ENCODE assay signal across 14 cellular contexts in genomic region chr5:91373016-91373415, GRCh38. TPM values are rescaled to one million over a fixed set of nuclear protein-coding genes. Genes with fewer than 3 reads are reported as not detected.
A peak's percentile ranks its signal among the peaks of the same experiment; 100 is the strongest.
DNase-seq lines count a peak whose midpoint lies in the region; ATAC-seq and TF ChIP-seq lines count a peak whose summit lies in the region.
"Had no signal": no experiment of that assay in that cellular context is flagged by ENCODE, and none has a peak within 500 bp of the region (broad histone marks: within the 10 kb centered on the region; RNA-seq: fewer than 3 reads in every experiment).

No MANE protein-coding gene starts in this region.

- H3K4me3 Mint-ChIP-seq in activated T-cell treated with anti-CD3 and anti-CD28 coated beads, Interleukin-2, amount 50 U/mL, for 24 hours: no peak overlapping the region
- H3K4me3 Mint-ChIP-seq in activated T-cell treated with anti-CD3 and anti-CD28 coated beads, Interleukin-2, amount 50 U/mL, for 4 hours: no peak overlapping the region
- no peak overlapping the region for H3K4me3 Mint-ChIP-seq in activated B cell treated with CpG ODN at 0.5 μM for 24 hours
- H3K4me3 Mint-ChIP-seq: T-helper 1 cell treated with Interleukin-12 subunit alpha and Interleukin-12 subunit beta and Interleukin-4 antibody, amounts not matched to agents 30 μg/mL and 1 μg/mL, for 36 hours had no signal

- no peak overlapping the region for H3K4me3 ChIP-seq in lower lobe of right lung
- no peak overlapping the region for H3K4me3 ChIP-seq in tibial artery

- H3K36me3 ChIP-seq in lower lobe of right lung: peaks cover 100% of the 10 kb centered on the region
- peaks cover 33 to 68% (median 60%) of the 10 kb centered on the region in 3 donors for H3K36me3 ChIP-seq in tibial artery

- H3K4me1 Mint-ChIP-seq in activated T-cell treated with anti-CD3 and anti-CD28 coated beads, Interleukin-2, amount 50 U/mL, for 24 hours (ENCODE audit: low read depth): peaks cover 68% of the 10 kb centered on the region
- peaks cover 48% of the 10 kb centered on the region for H3K4me1 Mint-ChIP-seq in activated T-cell treated with anti-CD3 and anti-CD28 coated beads, Interleukin-2, amount 50 U/mL, for 4 hours (ENCODE audit: low read depth)
- H3K4me1 Mint-ChIP-seq in activated B cell treated with CpG ODN at 0.5 μM for 24 hours: peaks cover 19% of the 10 kb centered on the region

- no peaks in the 10 kb centered on the region for H3K27me3 Mint-ChIP-seq in activated T-cell treated with anti-CD3 and anti-CD28 coated beads, Interleukin-2, amount 50 U/mL, for 24 hours
- no peaks in the 10 kb centered on the region for H3K27me3 Mint-ChIP-seq in activated T-cell treated with anti-CD3 and anti-CD28 coated beads, Interleukin-2, amount 50 U/mL, for 4 hours (ENCODE audit: low read depth)
- H3K27me3 Mint-ChIP-seq in activated B cell treated with CpG ODN at 0.5 μM for 24 hours: no peaks in the 10 kb centered on the region

- no peaks in the 10 kb centered on the region for H3K27me3 ChIP-seq in lower lobe of right lung (ENCODE audit: low read depth)
- no peaks in the 10 kb centered on the region for H3K27me3 ChIP-seq in tibial artery

- peaks cover 88% of the 10 kb centered on the region for H3K4me1 ChIP-seq in lower lobe of right lung
- H3K4me1 ChIP-seq in tibial artery: peaks cover 0 to 66% (median 24%) of the 10 kb centered on the region in 4 donors

- no peaks in the 10 kb centered on the region for H3K9me3 ChIP-seq in lower lobe of right lung
- no peaks in the 10 kb centered on the region for H3K9me3 ChIP-seq in tibial artery

- peak overlapping the region; percentile 5 for H3K27ac Mint-ChIP-seq in activated T-cell treated with anti-CD3 and anti-CD28 coated beads, Interleukin-2, amount 50 U/mL, for 24 hours
- H3K27ac Mint-ChIP-seq in activated B cell treated with CpG ODN at 0.5 μM for 24 hours: peak overlapping the region; percentile 24
- H3K27ac Mint-ChIP-seq: T-helper 1 cell treated with Interleukin-12 subunit alpha and Interleukin-12 subunit beta and Interleukin-4 antibody, amounts not matched to agents 30 μg/mL and 1 μg/mL, for 36 hours had no signal

- intact Hi-C loops in activated B cell treated with CpG ODN at 0.5 μM for 24 hours (cut with micrococcal nuclease): no loop called here
- intact Hi-C loops in lower lobe of right lung (cut with DNase I): loop anchor here (10.0 kb wide), 1 partner anchor 268 kb away; no protein-coding TSS in a partner anchor
- intact Hi-C loops in tibial artery (cut with DNase I; ENCODE audit: low total_unique reads): no loop called here

- peak overlapping the region; percentile 37 for H3K27ac ChIP-seq in lower lobe of right lung
- H3K27ac ChIP-seq in tibial artery: peak overlapping the region; percentile 24 to 92

- POLR2A ChIA-PET in activated B cell treated with CpG ODN at 0.5 μM for 24 hours (lab: Charles Lee): interaction anchor here (1.2 to 1.4 kb wide), 2 partner anchors 10 kb away, joined by 3 to 4 read pairs; partner anchors contain the start of gene ARRDC3

- peaks cover 84% of the 10 kb centered on the region for H3K36me3 Mint-ChIP-seq in activated T-cell treated with anti-CD3 and anti-CD28 coated beads, Interleukin-2, amount 50 U/mL, for 24 hours (ENCODE audit: low read depth)
- H3K36me3 Mint-ChIP-seq in activated T-cell treated with anti-CD3 and anti-CD28 coated beads, Interleukin-2, amount 50 U/mL, for 4 hours (ENCODE audit: insufficient read depth): peaks cover 55% of the 10 kb centered on the region
- H3K36me3 Mint-ChIP-seq in activated B cell treated with CpG ODN at 0.5 μM for 24 hours (ENCODE audit: low read depth): peaks cover 90% of the 10 kb centered on the region

- no peak for TF ChIP-seq CTCF in activated B cell treated with CpG ODN at 0.5 μM for 24 hours (IDR thresholded peaks at IDR 0.05)
- TF ChIP-seq CTCF in lower lobe of right lung (IDR thresholded peaks at IDR 0.05): no peak
- TF ChIP-seq CTCF in tibial artery (IDR thresholded peaks at IDR 0.05): no peak

- CTCF ChIA-PET in activated B cell treated with CpG ODN at 0.5 μM for 24 hours (lab: Charles Lee): interaction anchor here (3.2 kb wide), 1 partner anchor 12 kb away, joined by 13 read pairs; no protein-coding TSS in a partner anchor

- H3K9me3 Mint-ChIP-seq in activated T-cell treated with anti-CD3 and anti-CD28 coated beads, Interleukin-2, amount 50 U/mL, for 24 hours: no peaks in the 10 kb centered on the region
- H3K9me3 Mint-ChIP-seq in activated T-cell treated with anti-CD3 and anti-CD28 coated beads, Interleukin-2, amount 50 U/mL, for 4 hours: no peaks in the 10 kb centered on the region
- H3K9me3 Mint-ChIP-seq in activated B cell treated with CpG ODN at 0.5 μM for 24 hours: no peaks in the 10 kb centered on the region
- H3K9me3 Mint-ChIP-seq: T-helper 1 cell treated with Interleukin-12 subunit alpha and Interleukin-12 subunit beta and Interleukin-4 antibody, amounts not matched to agents 30 μg/mL and 1 μg/mL, for 36 hours had no signal

- ATAC-seq in activated T-cell treated with anti-CD3 and anti-CD28 coated beads, Interleukin-2, amount 50 U/mL, for 4 hours: no peak
- ATAC-seq in activated B cell treated with CpG ODN at 0.5 μM for 24 hours (ENCODE audit: low read depth) (no peak), lower lobe of right lung (no peak), GM21825 (IDR thresholded peaks at IDR 0.05; ENCODE audit: unreplicated experiment) (no peak)

- no peak for DNase-seq in activated T-cell treated with anti-CD3 and anti-CD28 coated beads, Interleukin-2, amount 50 U/mL, for 24 hours
- DNase-seq in activated T-cell treated with anti-CD3 and anti-CD28 coated beads, Interleukin-2, amount 50 U/mL, for 4 hours: no peak
- DNase-seq in activated B cell treated with CpG ODN at 0.5 μM for 24 hours: no peak
- no peak for DNase-seq in lower lobe of right lung
- no peak for DNase-seq in tibial artery
- DNase-seq in AML-193 (lab: John Stamatoyannopoulos, UW): no peak
- no peak for DNase-seq in activated gamma-delta T cell (lab: John Stamatoyannopoulos, UW)
- DNase-seq: left cardiac atrium; NCI-H187 treated with DMSO at 0.1 percent for 48 hours; NCI-H69; right cardiac atrium; stimulated activated CD4-positive, alpha-beta T cell treated with anti-CD3 and anti-CD28 coated beads, Interleukin-4, amount 100 ng/mL, for 1 hour had no signal

RNA-seq across cellular contexts. Expression of gene ARRDC3, which starts 10.1 kb away (rescaled TPM):
- 10 to 100 TPM; 14.5 to 30.2 (median 24.1) TPM for total RNA-seq in activated T-cell treated with anti-CD3 and anti-CD28 coated beads, Interleukin-2, amount 50 U/mL, for 4 hours
- total RNA-seq in activated B cell treated with CpG ODN at 0.5 μM for 24 hours: 56.3 and 65.3 TPM in 2 replicates
- total RNA-seq in lower lobe of right lung: 90.5 TPM
